ENCODE assay signal across 20 cellular contexts in genomic region chr14:100545359-100545758, GRCh38. TPM values are rescaled to one million over a fixed set of nuclear protein-coding genes. Genes with fewer than 3 reads are reported as not detected.
DNase-seq lines count a peak whose midpoint lies in the region; ATAC-seq and TF ChIP-seq lines count a peak whose summit lies in the region.
"Had no signal": no experiment of that assay in that cellular context is flagged by ENCODE, and none has a peak within 500 bp of the region (broad histone marks: within the 10 kb centered on the region; RNA-seq: fewer than 3 reads in every experiment).

No MANE protein-coding gene starts in this region.

- H3K4me2 ChIP-seq in BLaER1: peak overlapping the region; percentile 55
- peak overlapping the region; percentile 52; the same call in 1 of the 2 replicates for H3K4me2 ChIP-seq in DOHH2 (ENCODE audit: low read length)

- CTCF ChIA-PET in Calu3 (lab: Charles Lee): interaction anchor here (1.0 kb wide), 1 partner anchor 100 kb away, joined by 3 read pairs; no protein-coding TSS in a partner anchor

- no peak for ATAC-seq in HG03159 (IDR thresholded peaks at IDR 0.05; ENCODE audit: unreplicated experiment)

- TF ChIP-seq CTCF in DOHH2 (IDR thresholded peaks at IDR 0.05; ENCODE audit: low read depth, low read length, poor library complexity, severe bottlenecking) (no peak), nephron progenitor cell (IDR thresholded peaks at IDR 0.05) (no peak), Calu3 (IDR thresholded peaks at IDR 0.05; ENCODE audit: unreplicated experiment) (no peak)

- peaks cover 25% of the 10 kb centered on the region for H3K4me1 Mint-ChIP-seq in nephron progenitor cell
- H3K4me1 Mint-ChIP-seq in Calu3 (ENCODE audit: low read depth, unreplicated experiment): no peaks in the 10 kb centered on the region

- H3K9me3 Mint-ChIP-seq in nephron progenitor cell (no peaks in the 10 kb centered on the region), Calu3 (ENCODE audit: low read depth, unreplicated experiment) (no peaks in the 10 kb centered on the region)
- H3K9me3 Mint-ChIP-seq: activated naive CD4-positive, alpha-beta T cell treated with anti-CD3 and anti-CD28 coated beads for 36 hours; central memory CD8-positive, alpha-beta T cell; HFFc6 had no signal

- no TSS peak for BruUV-seq in Calu3 (replicated peaks; lab: Mats Ljungman, UMichigan)

- H4K20me1 ChIP-seq in BLaER1 (no peaks in the 10 kb centered on the region), DOHH2 (ENCODE audit: control insufficient read depth, insufficient read depth, low read depth, low read length) (no peaks in the 10 kb centered on the region)

- H3K4me3 ChIP-seq in BLaER1 (no peak overlapping the region), DOHH2 (ENCODE audit: low read length) (no peak overlapping the region), SK-N-MC (no peak overlapping the region; the same call in 1 of the 2 replicates), mucosa of rectum (ENCODE audit: low read length in 2 of 2) (no peak overlapping the region)
- H3K4me3 ChIP-seq: SJCRH30 had no signal

- peaks cover 97% of the 10 kb centered on the region for H3K4me1 ChIP-seq in BLaER1
- H3K4me1 ChIP-seq in DOHH2 (ENCODE audit: control insufficient read depth, low read length): peaks cover 33% of the 10 kb centered on the region
- peaks cover 31 to 33% of the 10 kb centered on the region in 2 donors for H3K4me1 ChIP-seq in mucosa of rectum (ENCODE audit: control insufficient read depth in 2 of 2, insufficient read depth in 2 of 2, low read length in 2 of 2)

- H3K27ac ChIP-seq in BLaER1 (peak overlapping the region; percentile 1; the same call in 1 of the 2 replicates), DOHH2 (ENCODE audit: low read depth, low read length) (no peak overlapping the region), SK-N-MC (0 out of 2 replicates have a peak overlapping the region, but pooled peaks have one; percentile 19), mucosa of rectum (ENCODE audit: low read depth in 2 of 2, low read length in 2 of 2) (peak overlapping the region; percentile 6 to 72)
- H3K27ac ChIP-seq: SJCRH30 had no signal

- H3K9ac ChIP-seq in BLaER1 (no peak overlapping the region), SK-N-MC (ENCODE audit: insufficient read length) (no peak overlapping the region), mucosa of rectum (ENCODE audit: low read depth in 1 of 2, low read length in 2 of 2) (no peak overlapping the region)

- H3K79me2 ChIP-seq in DOHH2 (ENCODE audit: control insufficient read depth, low read length): no peaks in the 10 kb centered on the region

- no peak overlapping the region for H3K4me3 Mint-ChIP-seq in nephron progenitor cell
- H3K4me3 Mint-ChIP-seq in Calu3 (ENCODE audit: low read depth, unreplicated experiment): no peak overlapping the region
- H3K4me3 Mint-ChIP-seq: HFFc6 had no signal

- DNase-seq in SK-N-MC (ENCODE audit: low read depth, low spot score): no peak
- DNase-seq in activated CD4-positive, alpha-beta T cell treated with anti-CD3 and anti-CD28 coated beads for 1 hour: no peak
- DNase-seq in nephron progenitor cell: no peak
- no peak for DNase-seq in Calu3
- DNase-seq: activated naive CD4-positive, alpha-beta T cell treated with anti-CD3 and anti-CD28 coated beads for 36 hours; DND-41; dorsolateral prefrontal cortex; HFFc6; NCI-H1048; NCI-H2029 treated with DMSO at 0.1 percent for 48 hours; posterior cingulate gyrus; SJCRH30 had no signal

- H3K27ac Mint-ChIP-seq in nephron progenitor cell (no peak overlapping the region), Calu3 (ENCODE audit: unreplicated experiment) (no peak overlapping the region)
- H3K27ac Mint-ChIP-seq: activated naive CD4-positive, alpha-beta T cell treated with anti-CD3 and anti-CD28 coated beads for 36 hours; HFFc6 had no signal

- intact Hi-C loops in Calu3 (cut with micrococcal nuclease; ENCODE audit: unreplicated experiment): no loop called here

- H3K9me3 ChIP-seq in BLaER1: no peaks in the 10 kb centered on the region
- H3K9me3 ChIP-seq in DOHH2 (ENCODE audit: control insufficient read depth, insufficient read depth, low read length): no peaks in the 10 kb centered on the region
- no peaks in the 10 kb centered on the region for H3K9me3 ChIP-seq in SK-N-MC (ENCODE audit: low read depth, low read length)
- no peaks in the 10 kb centered on the region for H3K9me3 ChIP-seq in mucosa of rectum (ENCODE audit: control insufficient read depth in 2 of 2, low read length in 2 of 2)
- H3K9me3 ChIP-seq: ascending aorta, heart right ventricle, SJCRH30 had no signal

- no peaks in the 10 kb centered on the region for H3K9me2 ChIP-seq in DOHH2 (replicated peaks; ENCODE audit: control insufficient read depth, low read length)

- H3F3A ChIP-seq in DOHH2 (ENCODE audit: control insufficient read depth, insufficient read depth): 0 out of 2 replicates have a peak, but pooled peaks cover 5% of the 10 kb centered on the region

- H3K36me3 Mint-ChIP-seq in nephron progenitor cell (ENCODE audit: low read depth): no peaks in the 10 kb centered on the region
- peaks cover 32% of the 10 kb centered on the region for H3K36me3 Mint-ChIP-seq in Calu3 (ENCODE audit: insufficient read depth, unreplicated experiment)

- H3K27me3 Mint-ChIP-seq in nephron progenitor cell (ENCODE audit: low read depth, poor library complexity) (peaks cover 27% of the 10 kb centered on the region), Calu3 (ENCODE audit: unreplicated experiment) (peaks cover 13% of the 10 kb centered on the region)
- H3K27me3 Mint-ChIP-seq: central memory CD8-positive, alpha-beta T cell had no signal

- no peaks in the 10 kb centered on the region for H3K27me3 ChIP-seq in BLaER1
- no peaks in the 10 kb centered on the region for H3K27me3 ChIP-seq in DOHH2 (ENCODE audit: control insufficient read depth, low read length)
- peaks cover 0 to 3% of the 10 kb centered on the region in 2 donors for H3K27me3 ChIP-seq in mucosa of rectum (ENCODE audit: control insufficient read depth in 2 of 2, insufficient read depth in 2 of 2, low read length in 2 of 2)
- H3K27me3 ChIP-seq: ascending aorta, dorsolateral prefrontal cortex, SJCRH30 had no signal

- H3K36me3 ChIP-seq in BLaER1: no peaks in the 10 kb centered on the region
- no peaks in the 10 kb centered on the region for H3K36me3 ChIP-seq in DOHH2 (ENCODE audit: control insufficient read depth, low read length)
- H3K36me3 ChIP-seq in SK-N-MC (ENCODE audit: insufficient read depth, low read length): no peaks in the 10 kb centered on the region
- no peaks in the 10 kb centered on the region for H3K36me3 ChIP-seq in mucosa of rectum (ENCODE audit: control insufficient read depth in 2 of 2, insufficient read depth in 2 of 2, low read length in 2 of 2)
- H3K36me3 ChIP-seq: ascending aorta, heart right ventricle, SJCRH30 had no signal

RNA-seq across cellular contexts. Expression of gene BEGAIN, which starts 41.9 kb away (rescaled TPM):
- 0.26 and 0.37 TPM in 2 replicates for total RNA-seq in Calu3 (2022)
- total RNA-seq: LHCN-M2 had no signal
